In the genomic region with DNA sequence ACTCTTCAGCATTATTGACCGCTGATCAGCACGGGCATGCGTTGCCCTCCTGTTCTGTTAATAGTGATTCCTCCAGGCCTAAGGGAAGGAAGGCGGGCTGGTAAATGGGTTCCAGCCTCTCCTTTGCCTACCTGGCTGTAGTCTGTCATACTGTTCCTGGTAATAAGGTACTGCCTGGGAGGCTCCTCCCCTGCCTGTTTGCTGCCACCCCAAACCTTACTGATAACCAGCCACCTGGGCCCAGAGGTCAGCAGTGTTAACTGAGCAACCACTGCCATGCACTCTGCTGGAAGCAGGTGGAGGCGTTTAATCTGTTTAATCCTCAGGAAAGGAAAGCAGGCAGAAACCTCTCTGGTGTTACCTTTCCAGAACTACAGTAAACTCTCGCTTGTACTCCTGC, we compare ENCODE assay signal across 21 cellular contexts. TPM values are rescaled to one million over a fixed set of nuclear protein-coding genes. Genes with fewer than 3 reads are reported as not detected.
A peak's percentile ranks its signal among the peaks of the same experiment; 100 is the strongest.
DNase-seq lines count a peak whose midpoint lies in the region; ATAC-seq and TF ChIP-seq lines count a peak whose summit lies in the region.
"Had no signal": no experiment of that assay in that cellular context is flagged by ENCODE, and none has a peak within 500 bp of the region (broad histone marks: within the 10 kb centered on the region; RNA-seq: fewer than 3 reads in every experiment).

No MANE protein-coding gene starts in this region.

- no peaks in the 10 kb centered on the region for H3F3A ChIP-seq in PC-9 (ENCODE audit: insufficient read depth, low read depth)

- no peaks in the 10 kb centered on the region for H4K20me1 ChIP-seq in PC-9 (ENCODE audit: insufficient read depth)

- peaks cover 11% of the 10 kb centered on the region for H3K4me1 Mint-ChIP-seq in activated T-helper 17 cell treated with anti-CD3 and anti-CD28 coated beads, Interleukin-2, amount 50 U/mL, for 72 hours
- H3K4me1 Mint-ChIP-seq in progenitor cell of endocrine pancreas (ENCODE audit: low read depth): peaks cover 12% of the 10 kb centered on the region
- peaks cover 11% of the 10 kb centered on the region for H3K4me1 Mint-ChIP-seq in T-helper 2 cell treated with Interferon-gamma antibody and Interleukin-4, amounts not matched to agents 5 μg/mL and 100 μg/mL, for 36 hours (ENCODE audit: low read depth)

- no peaks in the 10 kb centered on the region for H3K9me3 Mint-ChIP-seq in activated T-helper 17 cell treated with anti-CD3 and anti-CD28 coated beads, Interleukin-2, amount 50 U/mL, for 72 hours
- H3K9me3 Mint-ChIP-seq in progenitor cell of endocrine pancreas (ENCODE audit: low read depth): no peaks in the 10 kb centered on the region
- no peaks in the 10 kb centered on the region for H3K9me3 Mint-ChIP-seq in T-helper 2 cell treated with Interferon-gamma antibody and Interleukin-4, amounts not matched to agents 5 μg/mL and 100 μg/mL, for 36 hours
- H3K9me3 Mint-ChIP-seq: CD4-positive, alpha-beta memory T cell; IgD-negative memory B cell had no signal

- H3K4me2 ChIP-seq in PC-9: no peak overlapping the region

- intact Hi-C loops in left colon (cut with DNase I, micrococcal nuclease) (no loop called here), PC-9 (cut with micrococcal nuclease; ENCODE audit: unreplicated experiment) (no loop called here)

- H3K27ac Mint-ChIP-seq in activated T-helper 17 cell treated with anti-CD3 and anti-CD28 coated beads, Interleukin-2, amount 50 U/mL, for 72 hours: peak overlapping the region; percentile 34
- H3K27ac Mint-ChIP-seq in progenitor cell of endocrine pancreas: peak overlapping the region; percentile 79
- H3K27ac Mint-ChIP-seq in T-helper 2 cell treated with Interferon-gamma antibody and Interleukin-4, amounts not matched to agents 5 μg/mL and 100 μg/mL, for 36 hours: no peak overlapping the region
- H3K27ac Mint-ChIP-seq: IgD-negative memory B cell had no signal

- no peaks in the 10 kb centered on the region for H3K79me2 ChIP-seq in PC-9 (ENCODE audit: low read depth)

- H3K9me3 ChIP-seq in PC-9 (ENCODE audit: insufficient read depth, low read depth): no peaks in the 10 kb centered on the region
- H3K9me3 ChIP-seq: adrenal gland, prostate gland, SJSA1 had no signal

- H3K36me3 ChIP-seq in PC-9 (ENCODE audit: low read depth): no peaks in the 10 kb centered on the region
- H3K36me3 ChIP-seq: adrenal gland, prostate gland, SJSA1 had no signal

- POLR2A ChIA-PET in PC-9 (lab: Charles Lee; ENCODE audit: unreplicated experiment): no interaction called here

- H3K27me3 Mint-ChIP-seq in activated T-helper 17 cell treated with anti-CD3 and anti-CD28 coated beads, Interleukin-2, amount 50 U/mL, for 72 hours: no peaks in the 10 kb centered on the region
- H3K27me3 Mint-ChIP-seq in progenitor cell of endocrine pancreas: no peaks in the 10 kb centered on the region
- H3K27me3 Mint-ChIP-seq in T-helper 2 cell treated with Interferon-gamma antibody and Interleukin-4, amounts not matched to agents 5 μg/mL and 100 μg/mL, for 36 hours (ENCODE audit: low read depth): no peaks in the 10 kb centered on the region
- H3K27me3 Mint-ChIP-seq: CD4-positive, alpha-beta memory T cell; IgD-negative memory B cell had no signal

- no peaks in the 10 kb centered on the region for H3K9me2 ChIP-seq in PC-9 (ENCODE audit: insufficient read depth)

- H3K27ac ChIP-seq in PC-9: no peak overlapping the region
- H3K27ac ChIP-seq: adrenal gland, prostate gland, SJSA1 had no signal

- peaks cover 58% of the 10 kb centered on the region for H3K36me3 Mint-ChIP-seq in activated T-helper 17 cell treated with anti-CD3 and anti-CD28 coated beads, Interleukin-2, amount 50 U/mL, for 72 hours (ENCODE audit: low read depth)
- H3K36me3 Mint-ChIP-seq in progenitor cell of endocrine pancreas (ENCODE audit: insufficient read depth): peaks cover 3% of the 10 kb centered on the region
- H3K36me3 Mint-ChIP-seq in T-helper 2 cell treated with Interferon-gamma antibody and Interleukin-4, amounts not matched to agents 5 μg/mL and 100 μg/mL, for 36 hours (ENCODE audit: low read depth): peaks cover 33% of the 10 kb centered on the region
- H3K36me3 Mint-ChIP-seq: IgD-negative memory B cell had no signal

- TF ChIP-seq CTCF in progenitor cell of endocrine pancreas (IDR thresholded peaks at IDR 0.05; ENCODE audit: unreplicated experiment) (no peak), PC-9 (conservative IDR thresholded peaks at IDR 0.05) (no peak)

- H3K27me3 ChIP-seq in PC-9 (ENCODE audit: insufficient read depth, low read depth): no peaks in the 10 kb centered on the region
- H3K27me3 ChIP-seq: adrenal gland, SJSA1 had no signal

- no peak for ATAC-seq in activated T-helper 17 cell treated with anti-CD3 and anti-CD28 coated beads, Interleukin-2, amount 50 U/mL, for 72 hours (replicated peaks)
- ATAC-seq in left colon (peak; percentile 90), HG02840 (IDR thresholded peaks at IDR 0.05; ENCODE audit: low FRiP score, unreplicated experiment) (no peak)
- ATAC-seq: left ventricle myocardium superior had no signal

- H2AFZ ChIP-seq in PC-9: no peak overlapping the region

- no TSS peak for BruUV-seq in PC-9 (replicated peaks; lab: Mats Ljungman, UMichigan)

- DNase-seq in NCI-H82 (lab: John Stamatoyannopoulos, UW) (peak; percentile 78), left colon (peak; percentile 53 to 67), progenitor cell of endocrine pancreas (ENCODE audit: low spot score, unreplicated experiment) (no peak), PC-9 (no peak)
- DNase-seq in stimulated activated CD4-positive, alpha-beta T cell treated with anti-CD3 and anti-CD28 coated beads, Interleukin-4, amount 100 ng/mL, for 1 hour: no peak
- no peak for DNase-seq in T-helper 2 cell treated with Interferon-gamma antibody and Interleukin-4, amounts not matched to agents 5 μg/mL and 100 μg/mL, for 36 hours (ENCODE audit: low spot score)
- DNase-seq: activated CD4-positive, CD25-positive, alpha-beta regulatory T cell; adrenal gland; CD4-positive, alpha-beta memory T cell; DMS53; effector CD4-positive, alpha-beta T cell; left ventricle myocardium superior; MM.1S; NCI-H1694 treated with DMSO at 0.1 percent for 48 hours; NCI-H774; T-helper 2 cell had no signal

- H3K4me1 ChIP-seq in PC-9 (replicated peaks; ENCODE audit: insufficient read depth): peaks cover 1% of the 10 kb centered on the region
- H3K4me1 ChIP-seq: adrenal gland, SJSA1 had no signal

- no peak overlapping the region for H3K4me3 Mint-ChIP-seq in activated T-helper 17 cell treated with anti-CD3 and anti-CD28 coated beads, Interleukin-2, amount 50 U/mL, for 72 hours
- H3K4me3 Mint-ChIP-seq in progenitor cell of endocrine pancreas (ENCODE audit: low read depth): peak overlapping the region; percentile 12
- H3K4me3 Mint-ChIP-seq in T-helper 2 cell treated with Interferon-gamma antibody and Interleukin-4, amounts not matched to agents 5 μg/mL and 100 μg/mL, for 36 hours: no peak overlapping the region
- H3K4me3 Mint-ChIP-seq: CD4-positive, alpha-beta memory T cell had no signal

- no peak overlapping the region for H3K4me3 ChIP-seq in PC-9
- H3K4me3 ChIP-seq: adrenal gland, prostate gland, SJSA1 had no signal

- CTCF ChIA-PET in PC-9 (lab: Charles Lee): no interaction called here

RNA-seq across cellular contexts. Expression of a gene that starts 8.6 kb away (rescaled TPM):
- 10 to 100 TPM; 82.3 to 89.2 TPM for total RNA-seq in activated T-helper 17 cell treated with anti-CD3 and anti-CD28 coated beads, Interleukin-2, amount 50 U/mL, for 72 hours
- total RNA-seq in left colon (100 to 1,000 TPM; 161 to 208 TPM), progenitor cell of endocrine pancreas (41.9 and 42.8 TPM in 2 replicates), PC-9 (2021) (51.7 and 55.1 TPM in 2 replicates)

Comparison
In these comparisons a context has a peak if more than half of its experiments do, and no peak if none do; other contexts are left out.
1. DNase-seq: peak in NCI-H82 (single experiment) and left colon (2 of 2); none in progenitor cell of endocrine pancreas (single experiment), stimulated activated CD4-positive, alpha-beta T cell treated with anti-CD3 and anti-CD28 coated beads, Interleukin-4, amount 100 ng/mL, for 1 hour (single experiment), T-helper 2 cell treated with Interferon-gamma antibody and Interleukin-4, amounts not matched to agents 5 μg/mL and 100 μg/mL, for 36 hours (single experiment) and PC-9 (0 of 2).